In genomic region chr18:52236134-52236533, GRCh38 we compare ENCODE assay signal across 19 cellular contexts.
DNase-seq lines count a peak whose midpoint lies in the region; FAIRE-seq and TF ChIP-seq lines count a peak whose summit lies in the region.
"Had no signal": no experiment of that assay in that cellular context is flagged by ENCODE, and none has a peak within 500 bp of the region (broad histone marks: within the 10 kb centered on the region; RNA-seq: fewer than 3 reads in every experiment).

No MANE protein-coding gene starts in this region.

- H3K4me3 ChIP-seq in astrocyte (ENCODE audit: insufficient read depth, low read depth, low read length) = no peak overlapping the region
- H3K4me3 ChIP-seq in fibroblast of pulmonary artery (replicated peaks; ENCODE audit: low read depth, low read length) = no peak overlapping the region
- H3K4me3 ChIP-seq: PC-9 had no signal

- no peak overlapping the region for H3K4me3 Mint-ChIP-seq in astrocyte (ENCODE audit: unreplicated experiment)
- H3K4me3 Mint-ChIP-seq: IgD-negative memory B cell had no signal

- no peaks in the 10 kb centered on the region for H3K79me2 ChIP-seq in astrocyte (ENCODE audit: insufficient read depth, low read length)

- H3K9me3 Mint-ChIP-seq in astrocyte (ENCODE audit: unreplicated experiment) = no peaks in the 10 kb centered on the region

- H2AFZ ChIP-seq in astrocyte (ENCODE audit: low read depth, low read length) = no peak overlapping the region
- H2AFZ ChIP-seq: PC-9 had no signal

- DNase-seq in HPDE6-E6E7 (ENCODE audit: extremely low spot score) (peak; percentile 32), astrocyte (ENCODE audit: low read depth) (peak; percentile 44), fibroblast of pulmonary artery (ENCODE audit: low read depth) (peak; percentile 73), urothelium cell line (ENCODE audit: low spot score) (peak; percentile 8), globus pallidus (ENCODE audit: low spot score) (no peak), retina (no peak), NCI-H2081 (lab: John Stamatoyannopoulos, UW) (no peak)
- DNase-seq: DMS53; MV-4-11; NCI-H1417 treated with DMSO at 0.1 percent for 48 hours; NCI-H2029; NCI-H2227 treated with DMSO at 0.1 percent for 48 hours; NCI-H526; NK-92 treated with Interleukin-12 subunit alpha and Interleukin-12 subunit beta, amount 100 ng/mL, for 24 hours; PC-9; SHP77 had no signal

- no peak overlapping the region for H3K9ac ChIP-seq in astrocyte (ENCODE audit: low read length)

- no peaks in the 10 kb centered on the region for H3K36me3 ChIP-seq in astrocyte (ENCODE audit: insufficient read depth, low read length)

- FAIRE-seq in astrocyte (lab: Jason Lieb, UNC) = no peak
- FAIRE-seq in urothelium cell line (lab: Jason Lieb, UNC) = no peak
- FAIRE-seq: GM12892 had no signal

- H3K27ac ChIP-seq in astrocyte (ENCODE audit: low read depth, low read length) = no peak overlapping the region
- H3K27ac ChIP-seq: C4-2B, PC-9 had no signal

- TF ChIP-seq CTCF in astrocyte (IDR thresholded peaks at IDR 0.05; ENCODE audit: insufficient read depth, low read depth, low read length) (no peak), fibroblast of pulmonary artery (IDR thresholded peaks at IDR 0.05; ENCODE audit: low read length, missing control alignments) (no peak)

- no peaks in the 10 kb centered on the region for H3K36me3 Mint-ChIP-seq in astrocyte (ENCODE audit: low read depth, unreplicated experiment)
- H3K36me3 Mint-ChIP-seq: IgD-negative memory B cell had no signal

- no peak overlapping the region for H3K27ac Mint-ChIP-seq in astrocyte (ENCODE audit: unreplicated experiment)
- H3K27ac Mint-ChIP-seq: IgD-negative memory B cell had no signal

- H3K4me1 Mint-ChIP-seq in astrocyte (ENCODE audit: low read depth, unreplicated experiment) = peaks cover 9% of the 10 kb centered on the region

- no peak overlapping the region for H3K4me2 ChIP-seq in astrocyte (ENCODE audit: low read length)
- H3K4me2 ChIP-seq: PC-9 had no signal

- no peaks in the 10 kb centered on the region for H4K20me1 ChIP-seq in astrocyte (ENCODE audit: insufficient read depth, low read length)

- no peaks in the 10 kb centered on the region for H3K27me3 Mint-ChIP-seq in astrocyte (ENCODE audit: low read depth, unreplicated experiment)
- H3K27me3 Mint-ChIP-seq: IgD-negative memory B cell had no signal

- H3K9me3 ChIP-seq in astrocyte (ENCODE audit: insufficient read depth, low read depth, low read length) = no peaks in the 10 kb centered on the region

- peaks cover 5% of the 10 kb centered on the region for H3K4me1 ChIP-seq in astrocyte (ENCODE audit: insufficient read depth, low read length)

- no peaks in the 10 kb centered on the region for H3K27me3 ChIP-seq in astrocyte (ENCODE audit: insufficient read depth, low read length)

Comparison
In these comparisons a context has a peak if more than half of its experiments do, and no peak if none do; other contexts are left out.
1. DNase-seq: peak in HPDE6-E6E7 (single experiment), astrocyte (single experiment), fibroblast of pulmonary artery (single experiment) and urothelium cell line (single experiment); none in globus pallidus (single experiment), retina (single experiment) and NCI-H2081 (0 of 2).